Comparison of ENCODE assay signal across 1 cellular context in genomic region chr12:42144424-42145196, GRCh38.
TF ChIP-seq lines count a peak whose summit lies in the region.

Gene GXYLT1, minus strand, starts transcription at chr12:42144874. Its CDS starts 228 bp downstream, at chr12:42144646.

TF ChIP-seq in K562, 482 proteins besides CTCF, POLR2A, EP300 and RAD21 (continued from another document):
- TF ChIP-seq REST (CRISPR knock-in tag; IDR thresholded peaks at IDR 0.05; ENCODE audit: low read depth): peak; percentile 60; the same call in 1 of the 2 replicates
- no peak for TF ChIP-seq BCOR (IDR thresholded peaks at IDR 0.05)
- no peak for TF ChIP-seq BRD4 (IDR thresholded peaks at IDR 0.05)
- peak; percentile 78 for TF ChIP-seq TFAP4 (CRISPR knock-in tag; IDR thresholded peaks at IDR 0.05; ENCODE audit: borderline replicate concordance)
- no peak for TF ChIP-seq BCLAF1 (IDR thresholded peaks at IDR 0.05; ENCODE audit: borderline replicate concordance in 1 of 2, control insufficient read depth in 1 of 2, low read depth in 2 of 2, low read length in 1 of 2)
- TF ChIP-seq ZFP36 (IDR thresholded peaks at IDR 0.05; ENCODE audit: low read depth, low read length, partially characterized antibody): no peak
- TF ChIP-seq NFXL1 (CRISPR knock-in tag; IDR thresholded peaks at IDR 0.05): no peak
- peak; percentile 92 for TF ChIP-seq MGA (IDR thresholded peaks at IDR 0.05)
- TF ChIP-seq JUNB (CRISPR knock-in tag; conservative IDR thresholded peaks at IDR 0.05): no peak
- TF ChIP-seq ELF2 (CRISPR knock-in tag; IDR thresholded peaks at IDR 0.05): no peak
- TF ChIP-seq FOXM1 (IDR thresholded peaks at IDR 0.05; ENCODE audit: low read depth): no peak
- no peak for TF ChIP-seq FOXM1 (CRISPR knock-in tag; IDR thresholded peaks at IDR 0.05; ENCODE audit: low read depth)
- no peak for TF ChIP-seq SRSF9 (IDR thresholded peaks at IDR 0.05; ENCODE audit: borderline replicate concordance, low read depth, low read length)
- TF ChIP-seq CHD1 (IDR thresholded peaks at IDR 0.05; ENCODE audit: low read length): no peak
- no peak for TF ChIP-seq ZNF717 (CRISPR knock-in tag; IDR thresholded peaks at IDR 0.05)
- TF ChIP-seq MECOM (CRISPR knock-in tag; IDR thresholded peaks at IDR 0.05): no peak
- TF ChIP-seq MXD1 (CRISPR knock-in tag; IDR thresholded peaks at IDR 0.05; ENCODE audit: borderline replicate concordance, poor library complexity, severe bottlenecking): no peak
